9 cellular contexts compared by ENCODE assay signal in genomic region chr9:34989946-34990635, GRCh38. TPM values are rescaled to one million over a fixed set of nuclear protein-coding genes. Genes with fewer than 3 reads are reported as not detected.
DNase-seq lines count a peak whose midpoint lies in the region; ATAC-seq and TF ChIP-seq lines count a peak whose summit lies in the region.
"Had no signal": no experiment of that assay in that cellular context is flagged by ENCODE, and none has a peak within 500 bp of the region (broad histone marks: within the 10 kb centered on the region; RNA-seq: fewer than 3 reads in every experiment).

No MANE protein-coding gene starts in this region.

- DNase-seq in COR-L47 (lab: John Stamatoyannopoulos, UW) (peak; percentile 55), HuH-7.5 (ENCODE audit: low spot score) (peak; percentile 55), T-helper 9 cell (peak; percentile 41), coronary artery (ENCODE audit: low spot score) (peak; percentile 88), left lobe of liver (ENCODE audit: low spot score) (no peak)
- DNase-seq in stimulated activated CD4-positive, alpha-beta T cell treated with anti-CD3 and anti-CD28 coated beads, Interleukin-2, amount 100 ng/mL, for 4 hours (ENCODE audit: low read depth) = peak; percentile 36

- H3K4me3 ChIP-seq in coronary artery = peak overlapping the region; percentile 97

- no peak for TF ChIP-seq POLR2A in GM18505 (IDR thresholded peaks at IDR 0.05; ENCODE audit: borderline replicate concordance, extremely low read depth, insufficient read depth, insufficient read length)

- TF ChIP-seq CTCF in coronary artery (IDR thresholded peaks at IDR 0.05) = no peak

- peak overlapping the region; percentile 97 to 99 for H3K27ac ChIP-seq in coronary artery

- ATAC-seq in left lobe of liver (peak; percentile 27), GM18505 (IDR thresholded peaks at IDR 0.05; ENCODE audit: unreplicated experiment) (no peak), GM21528 (IDR thresholded peaks at IDR 0.05; ENCODE audit: low FRiP score, unreplicated experiment) (no peak)

RNA-seq across cellular contexts. Expression of gene DNAJB5, which starts 0.5 kb away (rescaled TPM):
- total RNA-seq in left lobe of liver = 1.9 TPM

RNA-seq across cellular contexts. Expression of gene PHF24, which starts 32.0 kb away (rescaled TPM):
- total RNA-seq in left lobe of liver = not detected
- total RNA-seq: T-helper 1 cell treated with Interleukin-12 subunit alpha and Interleukin-12 subunit beta and Interleukin-4 antibody, amounts not matched to agents 30 ng/mL and 1 ng/mL, for 36 hours had no signal
